In genomic region chr5:140043508-140043872, GRCh38 we compare ENCODE assay signal across 8 cellular contexts. TPM values are rescaled to one million over a fixed set of nuclear protein-coding genes. Genes with fewer than 3 reads are reported as not detected.
A peak's percentile ranks its signal among the peaks of the same experiment; 100 is the strongest.
DNase-seq lines count a peak whose midpoint lies in the region; ATAC-seq lines count a peak whose summit lies in the region.

No MANE protein-coding gene starts in this region.

- H3K4me3 Mint-ChIP-seq in effector memory CD8-positive, alpha-beta T cell, result peak overlapping the region; percentile 64 to 78
- H3K4me3 Mint-ChIP-seq in naive B cell, result peak overlapping the region; percentile 36 to 87 (median 80)

- DNase-seq in SK-N-DZ (ENCODE audit: low spot score) (peak; percentile 55), naive B cell (no peak), NCI-H1092 (lab: John Stamatoyannopoulos, UW) (no peak)
- DNase-seq in effector memory CD8-positive, alpha-beta T cell, result no peak

- peaks cover 32 to 52% of the 10 kb centered on the region in 2 donors for H3K27me3 Mint-ChIP-seq in effector memory CD8-positive, alpha-beta T cell
- peaks cover 55 to 75% (median 61%) of the 10 kb centered on the region in 3 donors for H3K27me3 Mint-ChIP-seq in naive B cell

- ATAC-seq in GM18498 (IDR thresholded peaks at IDR 0.05; ENCODE audit: unreplicated experiment), result peak; percentile 24
- peak; percentile 4 for ATAC-seq in HG02678 (IDR thresholded peaks at IDR 0.05; ENCODE audit: unreplicated experiment)
- ATAC-seq in effector memory CD8-positive, alpha-beta T cell (replicated peaks), result no peak
- ATAC-seq in naive B cell (ENCODE audit: low read depth in 2 of 2), result no peak
- no peak for ATAC-seq in HG02970 (IDR thresholded peaks at IDR 0.05; ENCODE audit: low FRiP score, unreplicated experiment)
- no peak for ATAC-seq in GM18861 (IDR thresholded peaks at IDR 0.05; ENCODE audit: unreplicated experiment)

- H3K27ac Mint-ChIP-seq in effector memory CD8-positive, alpha-beta T cell, result no peak overlapping the region
- no peak overlapping the region for H3K27ac Mint-ChIP-seq in naive B cell

- no peaks in the 10 kb centered on the region for H3K9me3 Mint-ChIP-seq in effector memory CD8-positive, alpha-beta T cell
- no peaks in the 10 kb centered on the region for H3K9me3 Mint-ChIP-seq in naive B cell

- no peaks in the 10 kb centered on the region for H3K36me3 Mint-ChIP-seq in effector memory CD8-positive, alpha-beta T cell (ENCODE audit: insufficient read depth)
- H3K36me3 Mint-ChIP-seq in naive B cell, result no peaks in the 10 kb centered on the region

- H3K4me1 Mint-ChIP-seq in effector memory CD8-positive, alpha-beta T cell (ENCODE audit: low read depth in 2 of 2), result peaks cover 3 to 10% of the 10 kb centered on the region in 2 donors
- H3K4me1 Mint-ChIP-seq in naive B cell, result peaks cover 18 to 33% (median 19%) of the 10 kb centered on the region in 3 donors

RNA-seq across cellular contexts. Expression of gene NRG2, which starts 0.4 kb away (rescaled TPM):
- 0.05 and 0.06 TPM in 2 replicates for polyA plus RNA-seq in SK-N-DZ (2014; cell fraction: cytosol; rRNA removed)
- 0.14 and 0.21 TPM in 2 replicates for polyA plus RNA-seq in SK-N-DZ (2014; cell fraction: nucleus; rRNA removed)
- polyA plus RNA-seq in naive B cell (ENCODE audit: low read depth in 6 of 6), result under 1 TPM in 2 of 6 donors, not detected in 4; 0.15 to 0.21 TPM

Comparison
In these comparisons a context has a peak if more than half of its experiments do, and no peak if none do; other contexts are left out.
1. ATAC-seq: peak in GM18498 (single experiment) and HG02678 (single experiment); none in effector memory CD8-positive, alpha-beta T cell (single experiment), naive B cell (0 of 2), HG02970 (single experiment) and GM18861 (single experiment).